ENCODE assay signal across 19 cellular contexts in the genomic region with DNA sequence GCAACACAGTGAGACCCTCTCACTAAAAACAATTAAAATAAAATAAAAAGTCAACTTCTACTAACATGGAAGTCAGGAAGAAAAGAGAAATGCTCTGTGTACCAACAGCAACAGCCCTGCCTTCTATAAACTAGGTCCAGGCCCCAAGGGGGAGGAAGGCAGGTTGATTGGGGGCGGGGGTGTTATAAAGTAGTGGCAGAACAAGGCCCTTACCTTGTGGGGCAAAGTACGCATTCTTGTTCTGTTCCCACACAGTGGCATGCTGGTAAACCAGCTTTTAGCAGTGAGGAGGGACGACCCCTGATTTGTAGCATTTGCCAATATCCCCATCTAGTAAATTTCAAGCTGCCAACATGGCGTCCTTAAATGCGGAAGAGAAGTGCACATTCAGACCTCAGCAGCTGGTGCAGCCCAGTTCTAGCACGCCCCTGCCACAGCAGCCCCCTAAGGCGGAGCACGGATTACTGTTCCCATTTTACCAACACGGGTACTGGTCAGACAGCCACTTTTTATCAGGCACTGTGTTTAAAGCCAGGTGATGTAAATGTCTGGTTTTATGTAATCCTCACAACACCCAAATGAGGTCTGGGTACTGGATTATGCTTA.
DNase-seq lines count a peak whose midpoint lies in the region; ATAC-seq, FAIRE-seq and TF ChIP-seq lines count a peak whose summit lies in the region.
"Had no signal": no experiment of that assay in that cellular context is flagged by ENCODE, and none has a peak within 500 bp of the region (broad histone marks: within the 10 kb centered on the region; RNA-seq: fewer than 3 reads in every experiment).

No MANE protein-coding gene starts in this region.

- H3K18ac ChIP-seq in trophoblast cell (ENCODE audit: low read length) = no peak overlapping the region

- H3K27me3 ChIP-seq in K562 (ENCODE audit: control insufficient read depth in 2 of 2, insufficient read depth in 2 of 2, low read length in 2 of 2) (peaks cover 63 to 71% of the 10 kb centered on the region in 2 experiments), trophoblast cell (ENCODE audit: insufficient read depth, low read length) (peaks cover 10% of the 10 kb centered on the region), transverse colon (peaks cover 41% of the 10 kb centered on the region)
- H3K27me3 ChIP-seq: BE2C had no signal

- CTCF ChIA-PET in K562 (lab: Yijun Ruan, JAX; ENCODE audit: low intra/inter-chr PET ratio) = no interaction called here

- no peak for ATAC-seq in K562
- peak; percentile 97 for ATAC-seq in left colon
- ATAC-seq in GM18519 (IDR thresholded peaks at IDR 0.05; ENCODE audit: low FRiP score, unreplicated experiment) = no peak
- ATAC-seq: HepG2 had no signal

- 5% methylated on average over 9 of the region's 9 CpGs for WGBS in K562 (ENCODE audit: insufficient coverage, low coverage, missing lambda C conversion rate)
- no CpG with 5 or more reads among the region's 9 CpGs for WGBS in trophoblast cell (ENCODE audit: extremely low coverage, insufficient coverage, insufficient read length)
- 71% methylated on average over 9 of the region's 9 CpGs; no CpG with 5 or more reads in 1 of the 2 donors for WGBS in transverse colon (ENCODE audit: low coverage in 1 of 2), 2 donors

- H4K20me1 ChIP-seq in K562 (replicated peaks; ENCODE audit: control insufficient read depth, insufficient read depth, low read length) = no peaks in the 10 kb centered on the region; the same call in 1 of the 2 replicates

- no peaks in the 10 kb centered on the region for H3K79me1 ChIP-seq in trophoblast cell (ENCODE audit: low read length)

- intact Hi-C loops in K562 (cut with micrococcal nuclease) = no loop called here
- intact Hi-C loops in left colon (cut with DNase I, micrococcal nuclease) = no loop called here
- intact Hi-C loops in transverse colon (cut with DNase I; ENCODE audit: low total_unique reads) = no loop called here

- H3K14ac ChIP-seq in trophoblast cell (ENCODE audit: low read length) = no peak overlapping the region

- TF ChIP-seq CTCF in K562 (IDR thresholded peaks at IDR 0.05 in 2 of 3, conservative IDR thresholded peaks at IDR 0.05 in 1 of 3; ENCODE audit: insufficient read depth in 2 of 3, low read depth in 1 of 3, low read length in 3 of 3) = no peak
- no peak for TF ChIP-seq CTCF in transverse colon (IDR thresholded peaks at IDR 0.05)
- TF ChIP-seq CTCF in GM13977 (IDR thresholded peaks at IDR 0.05; ENCODE audit: extremely low read depth, insufficient read depth, missing control alignments) = no peak

- H2AFZ ChIP-seq in K562 (ENCODE audit: low read depth, low read length) (peak overlapping the region; percentile 17; the same call in 1 of the 2 replicates), trophoblast cell (ENCODE audit: insufficient read depth, low read length, poor library complexity) (no peak overlapping the region)

- DNase-seq in K562 (ENCODE audit: extremely low read depth in 1 of 4, low spot score in 3 of 4) = no peak
- peak; percentile 59 to 61 for DNase-seq in left colon
- DNase-seq in trophoblast cell = no peak
- DNase-seq in transverse colon = peak; percentile 68
- no peak for DNase-seq in GM13977 (ENCODE audit: low spot score)
- DNase-seq in COLO829 (ENCODE audit: low spot score) = no peak
- DNase-seq: ACHN; BE2C; C1 segment of cervical spinal cord; CD4-positive, CD25-positive, alpha-beta regulatory T cell; CD8-positive, alpha-beta memory T cell; DMS153; DMS79; GDM1 had no signal

- POLR2A ChIA-PET in K562 (lab: Yijun Ruan, JAX) = interaction anchor here (0.9 kb wide), 2 partner anchors 10 to 28 kb away, joined by 3 read pairs; no protein-coding TSS in a partner anchor

- H3K4me1 ChIP-seq in K562 (replicated peaks in 1 of 2; ENCODE audit: control insufficient read depth in 2 of 2, insufficient read depth in 2 of 2, low read length in 2 of 2) (no peaks in the 10 kb centered on the region; a peak in 1 of 5 replicates), trophoblast cell (ENCODE audit: control insufficient read depth in 1 of 2, insufficient read depth in 2 of 2, low read length in 2 of 2) (no peaks in the 10 kb centered on the region), transverse colon (peaks cover 0 to 3% (median 1%) of the 10 kb centered on the region in 4 donors)
- H3K4me1 ChIP-seq: BE2C had no signal

- H4K91ac ChIP-seq in trophoblast cell (ENCODE audit: low read depth, low read length) = no peak overlapping the region

- BruUV-seq in K562 (replicated peaks; lab: Mats Ljungman, UMichigan) = no TSS peak

- in situ Hi-C loops in K562 (cut with MboI) (no loop called here), transverse colon (cut with MboI; ENCODE audit: low pct_ligation_motif_present in 1 of 4, low pct_unique_long_range_greater_than_20kb in 1 of 4, low sequenced_read_pairs in 3 of 4) (no loop called here), GM13977 (cut with MboI; ENCODE audit: low pct_unique_long_range_greater_than_20kb, low sequenced_read_pairs, unreplicated experiment) (no loop called here)

- no peak overlapping the region for H4K8ac ChIP-seq in trophoblast cell (ENCODE audit: low read depth, low read length)

- TF ChIP-seq POLR2A in K562 (conservative IDR thresholded peaks at IDR 0.05) = no peak
- no peak for TF ChIP-seq POLR2A in transverse colon (IDR thresholded peaks at IDR 0.05)

- no peak overlapping the region for H2AK5ac ChIP-seq in trophoblast cell (ENCODE audit: low read length)

- H3K4me3 ChIP-seq in K562 = no peak overlapping the region
- H3K4me3 ChIP-seq in trophoblast cell (ENCODE audit: low read depth, low read length) = no peak overlapping the region
- no peak overlapping the region for H3K4me3 ChIP-seq in transverse colon
- H3K4me3 ChIP-seq: HAP-1 had no signal

- H3K4ac ChIP-seq in trophoblast cell (ENCODE audit: low read depth, low read length) = no peak overlapping the region

- H3K9me1 ChIP-seq in K562 (ENCODE audit: control insufficient read depth, insufficient read depth, low read length) = peaks cover 3% of the 10 kb centered on the region

- no peak overlapping the region for H4K12ac ChIP-seq in trophoblast cell (ENCODE audit: low read depth, low read length)

- no peak for FAIRE-seq in K562 (lab: Jason Lieb, UNC)
- FAIRE-seq: A204.1, GM12892, HepG2 had no signal

- no peak overlapping the region for H3K9ac ChIP-seq in K562 (ENCODE audit: insufficient read depth in 1 of 2, low read depth in 2 of 2, low read length in 2 of 2)
- H3K9ac ChIP-seq in trophoblast cell (ENCODE audit: low read length) = peak overlapping the region; percentile 41

- H3K27ac ChIP-seq in K562 (ENCODE audit: extremely low read depth, low read depth, low read length) = no peak overlapping the region
- no peak overlapping the region for H3K27ac ChIP-seq in trophoblast cell (ENCODE audit: low read depth, low read length)
- no peak overlapping the region for H3K27ac ChIP-seq in transverse colon

- no peak for TF ChIP-seq RAD21 in K562 (CRISPR knock-in tag; conservative IDR thresholded peaks at IDR 0.05 in 1 of 2, IDR thresholded peaks at IDR 0.05 in 1 of 2)

- H3K36me3 ChIP-seq in K562 (ENCODE audit: control insufficient read depth, insufficient read depth, low read length) = no peaks in the 10 kb centered on the region
- no peaks in the 10 kb centered on the region for H3K36me3 ChIP-seq in trophoblast cell (ENCODE audit: control insufficient read depth in 1 of 2, insufficient read depth in 2 of 2, low read length in 2 of 2)
- H3K36me3 ChIP-seq in transverse colon = no peaks in the 10 kb centered on the region
- H3K36me3 ChIP-seq: BE2C, HAP-1 had no signal

- no peak overlapping the region for H2BK5ac ChIP-seq in trophoblast cell (ENCODE audit: low read depth, low read length, poor library complexity)

- H3K4me2 ChIP-seq in K562 (ENCODE audit: insufficient read depth, low read length) (no peak overlapping the region), trophoblast cell (ENCODE audit: low read length) (no peak overlapping the region)

- TF ChIP-seq EP300 in K562 (IDR thresholded peaks at IDR 0.05; ENCODE audit: low read length) (no peak), transverse colon (IDR thresholded peaks at IDR 0.05; ENCODE audit: low read depth) (no peak)

- H2BK120ac ChIP-seq in trophoblast cell (ENCODE audit: insufficient read depth, low read length, poor library complexity) = no peak overlapping the region

- H3K9me3 ChIP-seq in K562 (replicated peaks; ENCODE audit: control insufficient read depth, insufficient read depth, low read depth, low read length) (no peaks in the 10 kb centered on the region), trophoblast cell (ENCODE audit: insufficient read depth, low read depth, low read length) (no peaks in the 10 kb centered on the region), transverse colon (no peaks in the 10 kb centered on the region)
- H3K9me3 ChIP-seq: BE2C, HAP-1 had no signal

- no peak overlapping the region for H2BK12ac ChIP-seq in trophoblast cell (ENCODE audit: low read length)

- H3K79me2 ChIP-seq in K562 (ENCODE audit: control insufficient read depth, insufficient read depth, low read length) (no peaks in the 10 kb centered on the region), trophoblast cell (ENCODE audit: control insufficient read depth, insufficient read depth, low read length, poor library complexity) (no peaks in the 10 kb centered on the region)

- H3K23ac ChIP-seq in trophoblast cell (ENCODE audit: low read length) = no peak overlapping the region

TF ChIP-seq in K562, 482 proteins besides CTCF, POLR2A, EP300 and RAD21 (continues in another document):
- no peak for TF ChIP-seq ZNF121 (CRISPR knock-in tag; conservative IDR thresholded peaks at IDR 0.05)

Comparison
In these comparisons a context has a peak if more than half of its experiments do, and no peak if none do; other contexts are left out.
1. DNase-seq: peak in left colon (2 of 2) and transverse colon (single experiment); none in K562 (0 of 4), trophoblast cell (0 of 2), GM13977 (single experiment) and COLO829 (single experiment).